In the genomic region with DNA sequence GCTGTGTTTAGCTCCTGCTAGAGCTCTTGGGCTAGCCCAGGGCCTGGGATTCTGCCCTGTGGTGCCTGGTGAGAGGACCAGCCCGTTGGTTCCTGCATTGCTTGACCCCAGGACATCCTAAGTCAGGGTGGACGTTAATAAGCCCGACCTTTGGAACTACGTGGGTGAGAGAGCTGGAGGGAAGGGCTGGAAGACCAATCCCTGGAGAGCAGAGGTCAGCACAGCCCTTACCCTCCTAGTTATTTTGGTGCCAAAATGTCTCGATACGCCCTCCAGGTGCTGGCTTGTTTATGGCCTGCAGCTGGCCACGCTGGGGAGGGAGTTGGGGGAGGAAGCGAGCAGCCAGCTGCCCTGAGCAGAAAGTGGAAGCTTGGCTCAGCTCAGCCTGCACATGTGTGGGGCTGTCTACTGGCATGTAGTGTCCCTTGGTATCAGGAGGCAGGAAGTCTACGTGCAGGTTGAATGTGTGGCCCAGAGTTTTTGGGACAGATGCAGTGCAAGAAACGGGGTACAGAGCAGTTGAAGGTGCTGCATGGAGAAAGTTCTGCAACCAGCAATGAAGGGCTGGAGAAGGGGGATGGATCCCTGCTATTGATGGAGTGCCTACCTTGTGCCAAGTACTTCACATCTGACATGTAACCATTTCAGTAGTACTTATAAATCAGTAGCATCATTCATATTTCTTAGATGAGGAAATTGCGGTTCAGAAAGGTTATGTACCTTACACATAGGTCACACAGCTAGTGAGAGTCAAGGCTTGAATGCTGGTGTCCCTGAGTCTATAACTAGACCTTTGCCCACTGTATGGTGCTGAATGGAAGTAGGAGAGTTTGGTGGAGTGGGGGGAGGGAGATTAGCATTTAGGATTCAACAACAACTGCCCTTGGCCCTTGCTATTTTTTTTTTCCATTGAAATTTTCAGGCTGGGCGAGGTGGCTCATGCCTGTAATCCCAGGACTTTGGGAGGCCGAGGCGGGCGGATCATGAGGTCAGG, we compare ENCODE assay signal across 9 cellular contexts. TPM values are rescaled to one million over a fixed set of nuclear protein-coding genes. Genes with fewer than 3 reads are reported as not detected.
DNase-seq lines count a peak whose midpoint lies in the region; ATAC-seq and TF ChIP-seq lines count a peak whose summit lies in the region.
"Had no signal": no experiment of that assay in that cellular context is flagged by ENCODE, and none has a peak within 500 bp of the region (broad histone marks: within the 10 kb centered on the region; RNA-seq: fewer than 3 reads in every experiment).

No MANE protein-coding gene starts in this region.

- peaks cover 3 to 6% of the 10 kb centered on the region in 2 donors for H3K36me3 Mint-ChIP-seq in CD14-positive monocyte
- H3K36me3 Mint-ChIP-seq: naive thymus-derived CD8-positive, alpha-beta T cell had no signal

- intact Hi-C loops in CD14-positive monocyte (cut with micrococcal nuclease), result no loop called here

- ATAC-seq in esophagus mucosa (peak; percentile 52), HG02970 (IDR thresholded peaks at IDR 0.05; ENCODE audit: low FRiP score, unreplicated experiment) (no peak)
- ATAC-seq: naive thymus-derived CD8-positive, alpha-beta T cell had no signal

- H3K27me3 Mint-ChIP-seq in CD14-positive monocyte (ENCODE audit: low read depth in 3 of 3), result no peaks in the 10 kb centered on the region
- H3K27me3 Mint-ChIP-seq: naive thymus-derived CD8-positive, alpha-beta T cell had no signal

- TF ChIP-seq CTCF in CD14-positive monocyte (IDR thresholded peaks at IDR 0.05), result no peak

- in situ Hi-C loops in KBM-7 (cut with MboI; ENCODE audit: low pct_unique_long_range_greater_than_20kb, low sequenced_read_pairs), result no loop called here

- no peak overlapping the region for H3K4me3 ChIP-seq in skeletal muscle cell (ENCODE audit: low read depth, low read length)

- no peaks in the 10 kb centered on the region for H3K9me3 Mint-ChIP-seq in CD14-positive monocyte
- H3K9me3 Mint-ChIP-seq: naive thymus-derived CD8-positive, alpha-beta T cell had no signal

- no peak for DNase-seq in CD14-positive monocyte (ENCODE audit: low spot score)
- DNase-seq in GM19240 (ENCODE audit: insufficient read length, low spot score), result peak; percentile 57
- peak; percentile 79 for DNase-seq in KBM-7
- DNase-seq in skeletal muscle cell (ENCODE audit: low read depth), result peak; percentile 17
- no peak for DNase-seq in NCI-H2107 treated with DMSO at 0.1 percent for 48 hours (lab: John Stamatoyannopoulos, UW; ENCODE audit: unreplicated experiment)
- DNase-seq in OCI-M2 (lab: John Stamatoyannopoulos, UW; ENCODE audit: unreplicated experiment), result no peak

- peaks cover 56% of the 10 kb centered on the region for H3K4me1 Mint-ChIP-seq in CD14-positive monocyte

- H3K4me3 Mint-ChIP-seq in CD14-positive monocyte, result peak overlapping the region; percentile 39 to 62

- peak overlapping the region in 6 of 7 donors; percentile 30 to 77 (median 60) for H3K27ac Mint-ChIP-seq in CD14-positive monocyte

RNA-seq across cellular contexts. Expression of a gene that starts 5.0 kb away (rescaled TPM):
- polyA plus RNA-seq in CD14-positive monocyte, result 10 to 100 TPM; 14.5 to 16.6 TPM
- total RNA-seq in esophagus mucosa, result 6.7 TPM

RNA-seq across cellular contexts. Expression of a gene that starts 41.7 kb away (rescaled TPM):
- polyA plus RNA-seq in CD14-positive monocyte, result under 1 TPM in 1 of 2 donors, not detected in 1; 0.87 TPM
- not detected for total RNA-seq in esophagus mucosa
- polyA plus RNA-seq: naive thymus-derived CD8-positive, alpha-beta T cell had no signal

Comparison
In these comparisons a context has a peak if more than half of its experiments do, and no peak if none do; other contexts are left out.
1. DNase-seq: peak in GM19240 (single experiment), KBM-7 (single experiment) and skeletal muscle cell (single experiment); none in CD14-positive monocyte (single experiment), NCI-H2107 treated with DMSO at 0.1 percent for 48 hours (single experiment) and OCI-M2 (single experiment).